Comparison of ENCODE assay signal across 8 cellular contexts in genomic region chr18:48022531-48023330, GRCh38.
DNase-seq lines count a peak whose midpoint lies in the region; ATAC-seq, FAIRE-seq and TF ChIP-seq lines count a peak whose summit lies in the region.

No MANE protein-coding gene starts in this region.

- POLR2A ChIA-PET in endothelial cell of umbilical vein (lab: Charles Lee): no interaction called here

- H3K27me3 ChIP-seq in endothelial cell of umbilical vein (ENCODE audit: control insufficient read depth in 2 of 2, insufficient read depth in 2 of 2, low read length in 2 of 2): peaks cover 2 to 9% of the 10 kb centered on the region in 2 experiments

- peaks cover 10% of the 10 kb centered on the region for H3K4me1 ChIP-seq in endothelial cell of umbilical vein (ENCODE audit: control insufficient read depth, extremely low read depth, insufficient read depth, low read length)

- peak overlapping the region; percentile 85 for H3K27ac Mint-ChIP-seq in mesothelial cell of epicardium

- FAIRE-seq in endothelial cell of umbilical vein (lab: Jason Lieb, UNC): peak; percentile 90

- ATAC-seq in HG03280 (IDR thresholded peaks at IDR 0.05; ENCODE audit: unreplicated experiment) (no peak), HG03457 (IDR thresholded peaks at IDR 0.05; ENCODE audit: unreplicated experiment) (no peak)

- H3K4me3 ChIP-seq in endothelial cell of umbilical vein (replicated peaks in 1 of 3; ENCODE audit: insufficient read depth in 1 of 3, low read depth in 1 of 3, low read length in 3 of 3): no peak overlapping the region

- BruUV-seq in endothelial cell of umbilical vein (replicated peaks; lab: Mats Ljungman, UMichigan): no TSS peak

- no peak overlapping the region for H3K4me3 Mint-ChIP-seq in mesothelial cell of epicardium

- H3K79me2 ChIP-seq in endothelial cell of umbilical vein (ENCODE audit: control insufficient read depth, insufficient read depth, low read length): no peaks in the 10 kb centered on the region

- DNase-seq in AG08395 (ENCODE audit: low spot score): peak; percentile 76
- peak; percentile 66 to 90 (median 82) for DNase-seq in NCI-H1417 (lab: John Stamatoyannopoulos, UW)
- DNase-seq in SK-MEL-5 (ENCODE audit: low read depth, low spot score): peak; percentile 84
- peak; percentile 64 for DNase-seq in endothelial cell of umbilical vein (ENCODE audit: low read depth, low spot score)
- no peak for DNase-seq in mesothelial cell of epicardium (ENCODE audit: low spot score in 2 of 2, unreplicated experiment in 2 of 2)

- H3K36me3 ChIP-seq in endothelial cell of umbilical vein (ENCODE audit: control insufficient read depth in 2 of 2, extremely low read depth in 1 of 2, insufficient read depth in 2 of 2, low read length in 2 of 2): no peaks in the 10 kb centered on the region

- CTCF ChIA-PET in endothelial cell of umbilical vein (lab: Charles Lee): interaction anchor here (2.4 kb wide), 1 partner anchor 250 kb away, joined by 20 read pairs; no protein-coding TSS in a partner anchor

- H3K9ac ChIP-seq in endothelial cell of umbilical vein (replicated peaks; ENCODE audit: extremely low read depth, insufficient read depth, low read length): no peak overlapping the region

- no peak overlapping the region for H3K27ac ChIP-seq in endothelial cell of umbilical vein (ENCODE audit: insufficient read depth, low read depth, low read length)

- dilution Hi-C loops in endothelial cell of umbilical vein (cut with MboI; ENCODE audit: extremely low pct_ligation_motif_present, low sequenced_read_pairs): no loop called here

- TF ChIP-seq CTCF in GM12874 (IDR thresholded peaks at IDR 0.05; ENCODE audit: insufficient read depth, low read depth, low read length): peak; percentile 49
- peak; percentile 47 to 57 for TF ChIP-seq CTCF in endothelial cell of umbilical vein (IDR thresholded peaks at IDR 0.05; ENCODE audit: extremely low read depth in 1 of 2, insufficient read depth in 1 of 2, low read depth in 1 of 2, low read length in 2 of 2)
- peak; percentile 50 for TF ChIP-seq CTCF in mesothelial cell of epicardium (IDR thresholded peaks at IDR 0.05; ENCODE audit: unreplicated experiment)

- H3K27me3 Mint-ChIP-seq in mesothelial cell of epicardium (ENCODE audit: low read depth): peaks cover 10% of the 10 kb centered on the region

- H3K4me1 Mint-ChIP-seq in mesothelial cell of epicardium: peaks cover 34% of the 10 kb centered on the region

- no peaks in the 10 kb centered on the region for H3K9me1 ChIP-seq in endothelial cell of umbilical vein (replicated peaks; ENCODE audit: control insufficient read depth, extremely low read depth, insufficient read depth, low read length)

- no peak for TF ChIP-seq POLR2A in endothelial cell of umbilical vein (IDR thresholded peaks at IDR 0.05; ENCODE audit: low read depth, low read length)

- in situ Hi-C loops in SK-MEL-5 (cut with HindIII; ENCODE audit: low pct_unique_long_range_greater_than_20kb, low sequenced_read_pairs): no loop called here

- no peaks in the 10 kb centered on the region for H3K36me3 Mint-ChIP-seq in mesothelial cell of epicardium

- H3K9me3 Mint-ChIP-seq in mesothelial cell of epicardium: no peaks in the 10 kb centered on the region

- intact Hi-C loops in endothelial cell of umbilical vein (cut with micrococcal nuclease): loop anchor here (1.0 to 2.0 kb wide), 3 partner anchors 14 to 250 kb away; no protein-coding TSS in a partner anchor

- H4K20me1 ChIP-seq in endothelial cell of umbilical vein (replicated peaks; ENCODE audit: control insufficient read depth, extremely low read depth, insufficient read depth, low read length): no peaks in the 10 kb centered on the region

- no peak overlapping the region for H2AFZ ChIP-seq in endothelial cell of umbilical vein (ENCODE audit: low read depth, low read length)

- H3K9me3 ChIP-seq in endothelial cell of umbilical vein (replicated peaks; ENCODE audit: control insufficient read depth, insufficient read depth, low read length): no peaks in the 10 kb centered on the region

- H3K4me2 ChIP-seq in endothelial cell of umbilical vein (ENCODE audit: insufficient read depth, low read length): no peak overlapping the region

TF ChIP-seq in endothelial cell of umbilical vein, 7 proteins besides CTCF, POLR2A, EP300 and RAD21:
- TF ChIP-seq POLR2AphosphoS5 (IDR thresholded peaks at IDR 0.05; ENCODE audit: insufficient read depth, low read depth, low read length) (no peak), JUN (IDR thresholded peaks at IDR 0.05; ENCODE audit: borderline replicate concordance, insufficient read depth, insufficient read length, low read depth) (no peak), MYC (IDR thresholded peaks at IDR 0.05; ENCODE audit: low read depth, low read length) (no peak), EZH2 (IDR thresholded peaks at IDR 0.05; ENCODE audit: borderline replicate concordance, low read depth, low read length, severe bottlenecking) (no peak)

Comparison
In these comparisons a context has a peak if more than half of its experiments do, and no peak if none do; other contexts are left out.
1. DNase-seq: peak in AG08395 (single experiment), NCI-H1417 (3 of 3), SK-MEL-5 (single experiment) and endothelial cell of umbilical vein (single experiment); none in mesothelial cell of epicardium (0 of 2).
2. Peak in every context shown above with its lines, with median percentiles within 50 percentile points of each other: CTCF ChIP-seq.